In genomic region chr11:124891390-124891861, GRCh38 we compare ENCODE assay signal across 19 cellular contexts. TPM values are rescaled to one million over a fixed set of nuclear protein-coding genes. Genes with fewer than 3 reads are reported as not detected.
DNase-seq lines count a peak whose midpoint lies in the region; ATAC-seq and TF ChIP-seq lines count a peak whose summit lies in the region.
"Had no signal": no experiment of that assay in that cellular context is flagged by ENCODE, and none has a peak within 500 bp of the region (broad histone marks: within the 10 kb centered on the region; RNA-seq: fewer than 3 reads in every experiment).

No MANE protein-coding gene starts in this region.

- H3K36me3 ChIP-seq in right atrium auricular region, result peaks cover 5% of the 10 kb centered on the region
- peaks cover 0 to 5% of the 10 kb centered on the region in 2 donors for H3K36me3 ChIP-seq in psoas muscle (ENCODE audit: insufficient read depth in 1 of 2, low read depth in 1 of 2)
- H3K36me3 ChIP-seq in CD4-positive, alpha-beta memory T cell (ENCODE audit: insufficient read depth, low read length), result no peaks in the 10 kb centered on the region
- H3K36me3 ChIP-seq: BLaER1 treated with 17β-estradiol and CSF1 and Interleukin-3, amounts not matched to agents 10 nM and 100 nM; thoracic aorta had no signal

- H3K27ac Mint-ChIP-seq in CD4-positive, alpha-beta memory T cell, result no peak overlapping the region
- no peak overlapping the region for H3K27ac Mint-ChIP-seq in chondrocyte (ENCODE audit: unreplicated experiment)
- H3K27ac Mint-ChIP-seq: T-helper 1 cell treated with Interleukin-12 subunit alpha and Interleukin-12 subunit beta and Interleukin-4 antibody, amounts not matched to agents 30 μg/mL and 1 μg/mL, for 36 hours had no signal

- peak; percentile 3 for TF ChIP-seq CTCF in cardiac fibroblast (IDR thresholded peaks at IDR 0.05; ENCODE audit: low read depth, low read length)
- peak in 1 of 2 donors; percentile 16 for TF ChIP-seq CTCF in right atrium auricular region (IDR thresholded peaks at IDR 0.05)
- no peak for TF ChIP-seq CTCF in psoas muscle (IDR thresholded peaks at IDR 0.05)
- no peak for TF ChIP-seq CTCF in GM20000 (IDR thresholded peaks at IDR 0.05; ENCODE audit: extremely low read depth, missing control alignments)
- no peak for TF ChIP-seq CTCF in chondrocyte (IDR thresholded peaks at IDR 0.05)

- H3K4me3 ChIP-seq in cardiac fibroblast (replicated peaks in 1 of 2; ENCODE audit: low read depth in 2 of 2, low read length in 2 of 2) (no peak overlapping the region), right atrium auricular region (no peak overlapping the region), psoas muscle (no peak overlapping the region)
- no peak overlapping the region for H3K4me3 ChIP-seq in CD4-positive, alpha-beta memory T cell (ENCODE audit: low read length in 2 of 2)
- H3K4me3 ChIP-seq: BLaER1 treated with 17β-estradiol and CSF1 and Interleukin-3, amounts not matched to agents 10 nM and 100 nM; thoracic aorta had no signal

- no peaks in the 10 kb centered on the region for H3K27me3 ChIP-seq in right atrium auricular region
- peaks cover 0 to 6% (median 0%) of the 10 kb centered on the region in 3 donors for H3K27me3 ChIP-seq in psoas muscle (ENCODE audit: insufficient read depth in 3 of 3, low read length in 2 of 3)
- no peaks in the 10 kb centered on the region for H3K27me3 ChIP-seq in CD4-positive, alpha-beta memory T cell (ENCODE audit: insufficient read depth, low read length)
- H3K27me3 ChIP-seq: BLaER1 treated with 17β-estradiol and CSF1 and Interleukin-3, amounts not matched to agents 10 nM and 100 nM had no signal

- H3K27ac ChIP-seq in right atrium auricular region (peak overlapping the region; percentile 6 to 55), psoas muscle (no peak overlapping the region)
- H3K27ac ChIP-seq in CD4-positive, alpha-beta memory T cell (ENCODE audit: low read depth, low read length), result no peak overlapping the region
- H3K27ac ChIP-seq: BLaER1 treated with 17β-estradiol and CSF1 and Interleukin-3, amounts not matched to agents 10 nM and 100 nM; parathyroid adenoma; thoracic aorta had no signal

- 15 to 21% (median 17%) methylated on average over 12 of the region's 12 CpGs for WGBS in psoas muscle, 3 donors

- DNase-seq in ELF-1 (ENCODE audit: low read depth, low spot score) (peak; percentile 36), cardiac fibroblast (ENCODE audit: low read depth in 2 of 2) (no peak), right atrium auricular region (ENCODE audit: low spot score) (peak; percentile 59), psoas muscle (peak in 1 of 2 donors; percentile 68), GM20000 (ENCODE audit: low spot score) (no peak), DMS79 (lab: John Stamatoyannopoulos, UW) (no peak), chondrocyte (ENCODE audit: low spot score) (no peak)
- DNase-seq in CD4-positive, alpha-beta memory T cell, result no peak
- DNase-seq: activated CD4-positive, alpha-beta T cell treated with anti-CD3 and anti-CD28 coated beads for 48 hours; NCI-H2029; NCI-H69; stimulated activated CD4-positive, alpha-beta T cell treated with anti-CD3 and anti-CD28 coated beads, Interleukin-15, amount 100 ng/mL, for 24 hours had no signal

- CTCF ChIA-PET in CD4-positive, alpha-beta memory T cell (lab: Charles Lee; ENCODE audit: partially characterized antibody), result interaction anchor here (1.3 to 2.3 kb wide), 2 partner anchors 8 to 25 kb away, joined by 5 to 8 read pairs; partner anchors contain the start of gene ROBO3

- POLR2A ChIA-PET in CD4-positive, alpha-beta memory T cell (lab: Charles Lee; ENCODE audit: partially characterized antibody), result no interaction called here

- peaks cover 2 to 5% of the 10 kb centered on the region in 2 donors for H3K27me3 Mint-ChIP-seq in CD4-positive, alpha-beta memory T cell
- no peaks in the 10 kb centered on the region for H3K27me3 Mint-ChIP-seq in chondrocyte (ENCODE audit: low read depth)

- no peaks in the 10 kb centered on the region for H3K9me3 Mint-ChIP-seq in CD4-positive, alpha-beta memory T cell
- H3K9me3 Mint-ChIP-seq in chondrocyte (ENCODE audit: low read depth), result no peaks in the 10 kb centered on the region
- H3K9me3 Mint-ChIP-seq: T-helper 1 cell treated with Interleukin-12 subunit alpha and Interleukin-12 subunit beta and Interleukin-4 antibody, amounts not matched to agents 30 μg/mL and 1 μg/mL, for 36 hours had no signal

- H3K4me1 Mint-ChIP-seq in CD4-positive, alpha-beta memory T cell, result no peaks in the 10 kb centered on the region
- H3K4me1 Mint-ChIP-seq in chondrocyte (ENCODE audit: low read depth), result no peaks in the 10 kb centered on the region

- intact Hi-C loops in psoas muscle (cut with DNase I), result no loop called here
- intact Hi-C loops in CD4-positive, alpha-beta memory T cell (cut with micrococcal nuclease), result no loop called here

- H3K4me1 ChIP-seq in right atrium auricular region (peaks cover 0 to 62% of the 10 kb centered on the region in 2 donors), psoas muscle (peaks cover 5% of the 10 kb centered on the region)
- H3K4me1 ChIP-seq in CD4-positive, alpha-beta memory T cell (ENCODE audit: insufficient read depth, low read length), result no peaks in the 10 kb centered on the region
- H3K4me1 ChIP-seq: parathyroid adenoma had no signal

- H3K9me3 ChIP-seq in right atrium auricular region (no peaks in the 10 kb centered on the region), psoas muscle (no peaks in the 10 kb centered on the region)
- H3K9me3 ChIP-seq in CD4-positive, alpha-beta memory T cell (ENCODE audit: control insufficient read depth in 1 of 2, low read length in 2 of 2), result no peaks in the 10 kb centered on the region
- H3K9me3 ChIP-seq: BLaER1 treated with 17β-estradiol and CSF1 and Interleukin-3, amounts not matched to agents 10 nM and 100 nM; thoracic aorta had no signal

- H3K36me3 Mint-ChIP-seq in CD4-positive, alpha-beta memory T cell, result no peaks in the 10 kb centered on the region
- no peaks in the 10 kb centered on the region for H3K36me3 Mint-ChIP-seq in chondrocyte (ENCODE audit: low read depth)

- peak in 3 of 4 donors; percentile 28 to 39 (median 35) for ATAC-seq in psoas muscle

- H3K4me3 Mint-ChIP-seq in CD4-positive, alpha-beta memory T cell, result no peak overlapping the region
- no peak overlapping the region for H3K4me3 Mint-ChIP-seq in chondrocyte (ENCODE audit: unreplicated experiment)
- H3K4me3 Mint-ChIP-seq: T-helper 1 cell treated with Interleukin-12 subunit alpha and Interleukin-12 subunit beta and Interleukin-4 antibody, amounts not matched to agents 30 μg/mL and 1 μg/mL, for 36 hours had no signal

RNA-seq across cellular contexts. Expression of gene ROBO4, which starts 6.2 kb away (rescaled TPM):
- 10 to 100 TPM; 16.2 to 21.6 TPM for total RNA-seq in right atrium auricular region
- 10 to 100 TPM; 14.9 to 17.5 (median 16.1) TPM for total RNA-seq in psoas muscle
- polyA plus RNA-seq in psoas muscle, result 10 to 100 TPM in 1 of 3 donors, 1 to 10 TPM in 2; 5.4 to 10.2 (median 8.4) TPM
- not detected for total RNA-seq in CD4-positive, alpha-beta memory T cell
- not detected for polyA plus RNA-seq in CD4-positive, alpha-beta memory T cell
- not detected in 3 replicates for total RNA-seq in chondrocyte

RNA-seq across cellular contexts. Expression of gene ROBO3, which starts 26.2 kb away (rescaled TPM):
- total RNA-seq in right atrium auricular region (10 to 100 TPM in 1 of 2 donors, 1 to 10 TPM in 1; 6.4 to 10.1 TPM), psoas muscle (1 to 10 TPM; 1.7 to 3.2 (median 2.3) TPM), chondrocyte (4.9 to 12.0 TPM (median 10.9 TPM) in 3 replicates)
- polyA plus RNA-seq in psoas muscle, result 1 to 10 TPM; 2.9 to 3.6 (median 3.3) TPM
- 10 to 100 TPM; 16.2 to 18.1 TPM for total RNA-seq in CD4-positive, alpha-beta memory T cell
- polyA plus RNA-seq in CD4-positive, alpha-beta memory T cell, result 1 to 10 TPM in 1 of 2 donors, under 1 TPM in 1; 0.70 to 2.0 TPM

RNA-seq across cellular contexts. Expression of gene HEPN1, which starts 27.6 kb away (rescaled TPM):
- not detected for total RNA-seq in right atrium auricular region
- total RNA-seq in psoas muscle, result not detected
- under 1 TPM in 2 of 3 donors, not detected in 1; 0.01 to 0.04 TPM for polyA plus RNA-seq in psoas muscle
- total RNA-seq in CD4-positive, alpha-beta memory T cell, result not detected
- polyA plus RNA-seq in CD4-positive, alpha-beta memory T cell, result not detected
- total RNA-seq in chondrocyte, result not detected in 3 replicates
- total RNA-seq: fibroblast of lung, MCF 10A, RPMI7951 had no signal
- polyA plus RNA-seq: fibroblast of lung had no signal

RNA-seq across cellular contexts. Expression of gene HEPACAM, which starts 44.4 kb away (rescaled TPM):
- total RNA-seq in right atrium auricular region, result under 1 TPM in 1 of 2 donors, not detected in 1; 0.83 TPM
- total RNA-seq in psoas muscle, result under 1 TPM in 2 of 4 donors, not detected in 2; 0.06 to 0.07 TPM
- under 1 TPM; 0.05 to 0.25 (median 0.08) TPM for polyA plus RNA-seq in psoas muscle
- not detected for total RNA-seq in CD4-positive, alpha-beta memory T cell
- not detected for polyA plus RNA-seq in CD4-positive, alpha-beta memory T cell
- not detected in 3 replicates for total RNA-seq in chondrocyte
- total RNA-seq: MCF 10A, RPMI7951 had no signal

Comparison
In these comparisons a context has a peak if more than half of its experiments do, and no peak if none do; other contexts are left out.
1. DNase-seq: peak in ELF-1 (single experiment) and right atrium auricular region (single experiment); none in cardiac fibroblast (0 of 2), GM20000 (single experiment), CD4-positive, alpha-beta memory T cell (0 of 5), DMS79 (single experiment) and chondrocyte (single experiment).
2. H3K27ac ChIP-seq: peak in right atrium auricular region (2 of 2); none in psoas muscle (single experiment) and CD4-positive, alpha-beta memory T cell (single experiment).
3. RNA of gene ROBO4, which starts 6.2 kb away (total RNA-seq): 16.2 to 21.6 TPM in right atrium auricular region and 14.9 to 17.5 TPM in psoas muscle; not detected in chondrocyte and not detected in CD4-positive, alpha-beta memory T cell; every median in the first group is over 10 times any median in the second.